ENCODE assay signal across 14 cellular contexts in genomic region chr1:70706381-70707173, GRCh38.
DNase-seq lines count a peak whose midpoint lies in the region; ATAC-seq and TF ChIP-seq lines count a peak whose summit lies in the region.
"Had no signal": no experiment of that assay in that cellular context is flagged by ENCODE, and none has a peak within 500 bp of the region (broad histone marks: within the 10 kb centered on the region; RNA-seq: fewer than 3 reads in every experiment).

No MANE protein-coding gene starts in this region.

- H3K36me3 Mint-ChIP-seq in CD14-positive monocyte = no peaks in the 10 kb centered on the region
- H3K36me3 Mint-ChIP-seq: CD8-positive, alpha-beta T cell had no signal

- H3K9me3 ChIP-seq in iPS-15b (ENCODE audit: control insufficient read depth, insufficient read depth, low read length) (no peaks in the 10 kb centered on the region), psoas muscle (no peaks in the 10 kb centered on the region)

- intact Hi-C loops in CD14-positive monocyte (cut with micrococcal nuclease) = no loop called here
- intact Hi-C loops in psoas muscle (cut with DNase I) = no loop called here

- H3K27me3 Mint-ChIP-seq in CD14-positive monocyte (ENCODE audit: low read depth in 3 of 3) = peaks cover 4 to 13% (median 6%) of the 10 kb centered on the region in 3 donors

- H3K4me1 Mint-ChIP-seq in CD14-positive monocyte = peaks cover 12% of the 10 kb centered on the region

- H3K4me1 ChIP-seq in iPS-15b (ENCODE audit: control insufficient read depth, insufficient read depth, low read length) (no peaks in the 10 kb centered on the region), psoas muscle (no peaks in the 10 kb centered on the region)
- H3K4me1 ChIP-seq: HAP-1 had no signal

- no peaks in the 10 kb centered on the region for H3K27me3 ChIP-seq in iPS-15b (ENCODE audit: control insufficient read depth, insufficient read depth, low read length)
- H3K27me3 ChIP-seq in psoas muscle (ENCODE audit: insufficient read depth in 3 of 3, low read length in 2 of 3) = no peaks in the 10 kb centered on the region

- no peak for DNase-seq in CD14-positive monocyte (ENCODE audit: low spot score)
- no peak for DNase-seq in choroid plexus epithelial cell (ENCODE audit: low read depth)
- no peak for DNase-seq in psoas muscle
- DNase-seq in amniotic stem cell (lab: John Stamatoyannopoulos, UW) = no peak
- DNase-seq in cerebellum (ENCODE audit: low spot score) = no peak
- DNase-seq: activated CD4-positive, alpha-beta T cell treated with anti-CD3 and anti-CD28 coated beads for 48 hours; CD8-positive, alpha-beta T cell; NCI-H2107; SHP77 treated with DMSO at 0.1 percent for 48 hours; stimulated activated CD4-positive, alpha-beta T cell treated with anti-CD3 and anti-CD28 coated beads, Interleukin-1b, Interleukin-23, amount 100 ng/mL, for 48 hours had no signal

- H3K4me3 ChIP-seq in choroid plexus epithelial cell (ENCODE audit: low read depth, low read length) = peak overlapping the region; percentile 5
- peak overlapping the region; percentile 65 for H3K4me3 ChIP-seq in iPS-15b (ENCODE audit: low read depth, low read length)
- peak overlapping the region; percentile 35 for H3K4me3 ChIP-seq in psoas muscle
- H3K4me3 ChIP-seq: HAP-1 had no signal

- H3K27ac ChIP-seq in psoas muscle = no peak overlapping the region

- ATAC-seq in psoas muscle (no peak), GM21825 (IDR thresholded peaks at IDR 0.05; ENCODE audit: unreplicated experiment) (no peak), HG03135 (IDR thresholded peaks at IDR 0.05; ENCODE audit: unreplicated experiment) (no peak)
- ATAC-seq: CD8-positive, alpha-beta T cell had no signal

- peak overlapping the region; percentile 30 for H3K9ac ChIP-seq in iPS-15b (ENCODE audit: low read depth, low read length)

- peak overlapping the region in 1 of 7 donors; percentile 1 for H3K27ac Mint-ChIP-seq in CD14-positive monocyte
- H3K27ac Mint-ChIP-seq: CD8-positive, alpha-beta T cell had no signal

- TF ChIP-seq CTCF in CD14-positive monocyte (IDR thresholded peaks at IDR 0.05) (no peak), choroid plexus epithelial cell (conservative IDR thresholded peaks at IDR 0.05; ENCODE audit: low read depth, low read length) (no peak), psoas muscle (IDR thresholded peaks at IDR 0.05) (no peak)

- peaks cover 7 to 16% (median 14%) of the 10 kb centered on the region in 7 donors for H3K9me3 Mint-ChIP-seq in CD14-positive monocyte

- peak overlapping the region; percentile 47 to 75 for H3K4me3 Mint-ChIP-seq in CD14-positive monocyte
- H3K4me3 Mint-ChIP-seq: CD8-positive, alpha-beta T cell had no signal

- no peaks in the 10 kb centered on the region for H3K36me3 ChIP-seq in iPS-15b (ENCODE audit: control insufficient read depth, insufficient read depth, low read length)
- no peaks in the 10 kb centered on the region for H3K36me3 ChIP-seq in psoas muscle (ENCODE audit: insufficient read depth in 1 of 2, low read depth in 1 of 2)
- H3K36me3 ChIP-seq: HAP-1 had no signal

- WGBS in psoas muscle, 3 donors = 11 to 18% (median 13%) methylated on average over 31 to 34 of the region's 34 CpGs

Comparison
In these comparisons a context has a peak if more than half of its experiments do, and no peak if none do; other contexts are left out.
1. H3K4me3 ChIP-seq: peak in every context shown above with its lines; median percentile 65 in iPS-15b; 35 in psoas muscle; 5 in choroid plexus epithelial cell.